ENCODE assay signal across 8 cellular contexts in genomic region chr1:23959461-23960290, GRCh38. TPM values are rescaled to one million over a fixed set of nuclear protein-coding genes. Genes with fewer than 3 reads are reported as not detected.
A peak's percentile ranks its signal among the peaks of the same experiment; 100 is the strongest.
DNase-seq lines count a peak whose midpoint lies in the region; ATAC-seq and TF ChIP-seq lines count a peak whose summit lies in the region.

Gene PNRC2, plus strand, starts transcription at chr1:23959828. Its CDS starts 1,630 bp downstream, at chr1:23961458.

- H3K4me3 ChIP-seq in CD8-positive, alpha-beta T cell (ENCODE audit: low read depth, low read length) = peak within 1 kb of the TSS; percentile 83
- peak within 1 kb of the TSS; percentile 88 for H3K4me3 ChIP-seq in effector memory CD4-positive, alpha-beta T cell (ENCODE audit: insufficient read depth, low read depth, low read length, poor library complexity, severe bottlenecking)

- H3K9me3 Mint-ChIP-seq in CD8-positive, alpha-beta T cell = no peaks in the 10 kb centered on the region
- no peaks in the 10 kb centered on the region for H3K9me3 Mint-ChIP-seq in memory B cell

- ATAC-seq in CD8-positive, alpha-beta T cell = peak; percentile 81
- peak; percentile 77 for ATAC-seq in memory B cell (ENCODE audit: low read depth)

- H3K27ac Mint-ChIP-seq in CD8-positive, alpha-beta T cell = peak within 1 kb of the TSS; percentile 100
- peak within 1 kb of the TSS; percentile 99 for H3K27ac Mint-ChIP-seq in memory B cell

- CTCF ChIA-PET in CD8-positive, alpha-beta T cell (lab: Charles Lee) = interaction anchor here (1.4 kb wide), 1 partner anchor 69 kb away, joined by 4 read pairs; no protein-coding TSS in a partner anchor

- no peaks in the 10 kb centered on the region for H3K9me3 ChIP-seq in CD8-positive, alpha-beta T cell (ENCODE audit: low read length)
- H3K9me3 ChIP-seq in effector memory CD4-positive, alpha-beta T cell (ENCODE audit: control insufficient read depth, low read length) = no peaks in the 10 kb centered on the region

- H3K27ac ChIP-seq in CD8-positive, alpha-beta T cell (ENCODE audit: low read depth, low read length) = peak within 1 kb of the TSS; percentile 95
- peak within 1 kb of the TSS; percentile 95 for H3K27ac ChIP-seq in effector memory CD4-positive, alpha-beta T cell (ENCODE audit: insufficient read depth, low read length, poor library complexity, severe bottlenecking)

- no peak for TF ChIP-seq CTCF in CD8-positive, alpha-beta T cell (IDR thresholded peaks at IDR 0.05)
- no peak for TF ChIP-seq CTCF in GM20000 (IDR thresholded peaks at IDR 0.05; ENCODE audit: extremely low read depth, missing control alignments)

- peaks cover 31% of the 10 kb centered on the region for H3K4me1 ChIP-seq in CD8-positive, alpha-beta T cell (ENCODE audit: insufficient read depth, low read length)
- H3K4me1 ChIP-seq in effector memory CD4-positive, alpha-beta T cell (ENCODE audit: control insufficient read depth, insufficient read depth, low read length, poor library complexity, severe bottlenecking) = no peaks in the 10 kb centered on the region

- H3K4me3 Mint-ChIP-seq in CD8-positive, alpha-beta T cell = peak within 1 kb of the TSS; percentile 100
- H3K4me3 Mint-ChIP-seq in memory B cell = peak within 1 kb of the TSS; percentile 99

- intact Hi-C loops in CD8-positive, alpha-beta T cell (cut with DNase I, micrococcal nuclease) = loop anchor here (1.0 to 5.0 kb wide), 15 partner anchors 21 to 683 kb away; partner anchors contain the start of genes GALE (in 2 of the 2), RPL11 (in 2 of the 2), SRRM1 (in 2 of the 2) and SRSF10 (in 2 of the 2)

- peaks cover 11% of the 10 kb centered on the region for H3K36me3 ChIP-seq in CD8-positive, alpha-beta T cell (ENCODE audit: insufficient read depth, low read length)
- H3K36me3 ChIP-seq in effector memory CD4-positive, alpha-beta T cell (ENCODE audit: control insufficient read depth, insufficient read depth, low read length) = peaks cover 3% of the 10 kb centered on the region

- no peaks in the 10 kb centered on the region for H3K27me3 Mint-ChIP-seq in CD8-positive, alpha-beta T cell (ENCODE audit: low read depth)
- no peaks in the 10 kb centered on the region for H3K27me3 Mint-ChIP-seq in memory B cell

- peaks cover 62% of the 10 kb centered on the region for H3K4me1 Mint-ChIP-seq in CD8-positive, alpha-beta T cell (ENCODE audit: low read depth)
- peaks cover 30% of the 10 kb centered on the region for H3K4me1 Mint-ChIP-seq in memory B cell

- H3K27me3 ChIP-seq in CD8-positive, alpha-beta T cell (ENCODE audit: insufficient read depth, low read length) = no peaks in the 10 kb centered on the region
- no peaks in the 10 kb centered on the region for H3K27me3 ChIP-seq in effector memory CD4-positive, alpha-beta T cell (replicated peaks; ENCODE audit: control insufficient read depth, insufficient read depth, low read length, poor library complexity, severe bottlenecking)

- DNase-seq in CD8-positive, alpha-beta T cell = peak; percentile 92 to 97 (median 94)
- DNase-seq in GM20000 (ENCODE audit: low spot score) = peak; percentile 97
- DNase-seq in HT-29 (ENCODE audit: low spot score) = peak; percentile 97
- DNase-seq in NOMO-1 (lab: John Stamatoyannopoulos, UW; ENCODE audit: unreplicated experiment in 2 of 2) = peak; percentile 96
- DNase-seq in activated CD8-positive, alpha-beta memory T cell treated with anti-CD3 and anti-CD28 coated beads for 4 hours (ENCODE audit: low read depth in 2 of 2) = peak; percentile 91 to 93
- DNase-seq in effector memory CD4-positive, alpha-beta T cell = peak; percentile 90 to 94 (median 93)
- DNase-seq in memory B cell (ENCODE audit: low spot score in 2 of 2) = peak; percentile 93 to 94
- DNase-seq in stimulated activated CD8-positive, alpha-beta memory T cell treated with anti-CD3 and anti-CD28 coated beads, Interleukin-12 subunit alpha, Interleukin-12 subunit beta, amount 100 ng/mL, for 24 hours (ENCODE audit: extremely low read depth) = peak; percentile 95

- POLR2A ChIA-PET in CD8-positive, alpha-beta T cell (lab: Charles Lee) = interaction anchor here (0.7 to 3.3 kb wide), 8 partner anchors 9 to 158 kb away, joined by 3 to 24 read pairs (median 4); partner anchors contain the start of genes CNR2 and SRSF10

- peaks cover 44% of the 10 kb centered on the region for H3K36me3 Mint-ChIP-seq in CD8-positive, alpha-beta T cell
- peaks cover 7% of the 10 kb centered on the region for H3K36me3 Mint-ChIP-seq in memory B cell

RNA-seq across cellular contexts. Expression of gene PNRC2, which starts in this region (rescaled TPM):
- 100 to 1,000 TPM; 187 to 203 TPM for total RNA-seq in CD8-positive, alpha-beta T cell
- 56.4 and 74.5 TPM in 2 replicates for total RNA-seq in HT-29 (2014; rRNA removed; shearing (Covaris generic))

Comparison
In these comparisons a context has a peak if more than half of its experiments do, and no peak if none do; other contexts are left out.
1. Peak in every context shown above with its lines: DNase-seq, ATAC-seq, H3K4me3 ChIP-seq and H3K27ac ChIP-seq.